In genomic region chr1:239387304-239388231, GRCh38 we compare ENCODE assay signal across 8 cellular contexts. TPM values are rescaled to one million over a fixed set of nuclear protein-coding genes. Genes with fewer than 3 reads are reported as not detected.
DNase-seq lines count a peak whose midpoint lies in the region; ATAC-seq and TF ChIP-seq lines count a peak whose summit lies in the region.

No MANE protein-coding gene starts in this region.

- peaks cover 0 to 10% (median 0%) of the 10 kb centered on the region in 5 donors for H3K36me3 Mint-ChIP-seq in naive thymus-derived CD4-positive, alpha-beta T cell

- peaks cover 0 to 5% (median 0%) of the 10 kb centered on the region in 11 donors for H3K9me3 Mint-ChIP-seq in naive thymus-derived CD4-positive, alpha-beta T cell

- no peak overlapping the region for H3K27ac Mint-ChIP-seq in naive thymus-derived CD4-positive, alpha-beta T cell

- H3K9me3 ChIP-seq in HUES6 (ENCODE audit: control insufficient read depth, insufficient read depth, low read depth, low read length) (no peaks in the 10 kb centered on the region), colonic mucosa (no peaks in the 10 kb centered on the region)
- no peaks in the 10 kb centered on the region for H3K9me3 ChIP-seq in naive thymus-derived CD4-positive, alpha-beta T cell (ENCODE audit: control insufficient read depth in 2 of 3, low read length in 3 of 3)

- no peak for DNase-seq in AG09309 (ENCODE audit: low read depth)
- peak; percentile 51 for DNase-seq in colonic mucosa
- DNase-seq in naive thymus-derived CD4-positive, alpha-beta T cell = no peak
- DNase-seq in LoVo (ENCODE audit: low spot score) = no peak
- no peak for DNase-seq in amniotic stem cell (lab: John Stamatoyannopoulos, UW)
- DNase-seq in C1 segment of cervical spinal cord (lab: John Stamatoyannopoulos, UW) = no peak

- H3K9ac ChIP-seq in HUES6 (ENCODE audit: low read length) (peak overlapping the region; percentile 13), colonic mucosa (ENCODE audit: low read depth in 2 of 2, low read length in 2 of 2) (peak overlapping the region in 1 of 2 donors; percentile 67)

- peaks cover 62 to 86% (median 71%) of the 10 kb centered on the region in 5 donors for H3K27me3 Mint-ChIP-seq in naive thymus-derived CD4-positive, alpha-beta T cell

- POLR2A ChIA-PET in naive thymus-derived CD4-positive, alpha-beta T cell (lab: Charles Lee) = no interaction called here

- H3K27ac ChIP-seq in HUES6 (ENCODE audit: low read depth, low read length) = no peak overlapping the region
- H3K27ac ChIP-seq in colonic mucosa = peak overlapping the region; percentile 78
- H3K27ac ChIP-seq in naive thymus-derived CD4-positive, alpha-beta T cell (ENCODE audit: low read depth, low read length) = no peak overlapping the region

- H3K27me3 ChIP-seq in HUES6 (ENCODE audit: control insufficient read depth, insufficient read depth, low read length) (peaks cover 81% of the 10 kb centered on the region), colonic mucosa (no peaks in the 10 kb centered on the region)
- peaks cover 3 to 16% of the 10 kb centered on the region in 2 donors for H3K27me3 ChIP-seq in naive thymus-derived CD4-positive, alpha-beta T cell (ENCODE audit: control insufficient read depth in 2 of 2, insufficient read depth in 2 of 2, low read length in 2 of 2)

- H3K4me1 Mint-ChIP-seq in naive thymus-derived CD4-positive, alpha-beta T cell = peaks cover 20 to 38% (median 30%) of the 10 kb centered on the region in 7 donors

- H3K4me3 ChIP-seq in AG09309 (ENCODE audit: control insufficient read depth, low read depth, low read length) (peak overlapping the region; percentile 61), HUES6 (ENCODE audit: low read depth, low read length) (peak overlapping the region; percentile 66), colonic mucosa (peak overlapping the region; percentile 71)
- H3K4me3 ChIP-seq in naive thymus-derived CD4-positive, alpha-beta T cell (ENCODE audit: low read length) = peak overlapping the region; percentile 20

- no peak for TF ChIP-seq CTCF in AG09309 (IDR thresholded peaks at IDR 0.05; ENCODE audit: control insufficient read depth, insufficient read depth, low read depth, low read length, missing control alignments)
- no peak for TF ChIP-seq CTCF in colonic mucosa (IDR thresholded peaks at IDR 0.05)

- H3K36me3 ChIP-seq in HUES6 (ENCODE audit: control insufficient read depth, insufficient read depth, low read length) (no peaks in the 10 kb centered on the region), colonic mucosa (no peaks in the 10 kb centered on the region)
- H3K36me3 ChIP-seq in naive thymus-derived CD4-positive, alpha-beta T cell (ENCODE audit: control insufficient read depth in 2 of 3, insufficient read depth in 3 of 3, low read length in 3 of 3) = no peaks in the 10 kb centered on the region

- CTCF ChIA-PET in naive thymus-derived CD4-positive, alpha-beta T cell (lab: Charles Lee) = no interaction called here

- no peak for ATAC-seq in naive thymus-derived CD4-positive, alpha-beta T cell
- no peak for ATAC-seq in GM18517 (IDR thresholded peaks at IDR 0.05; ENCODE audit: unreplicated experiment)

- peak overlapping the region; percentile 49 to 96 (median 78) for H3K4me3 Mint-ChIP-seq in naive thymus-derived CD4-positive, alpha-beta T cell

- H3K4me1 ChIP-seq in HUES6 (ENCODE audit: control insufficient read depth, insufficient read depth, low read length) (peaks cover 15% of the 10 kb centered on the region), colonic mucosa (no peaks in the 10 kb centered on the region)
- no peaks in the 10 kb centered on the region for H3K4me1 ChIP-seq in naive thymus-derived CD4-positive, alpha-beta T cell (ENCODE audit: control insufficient read depth in 2 of 2, insufficient read depth in 2 of 2, low read length in 2 of 2)

- intact Hi-C loops in colonic mucosa (cut with DNase I) = no loop called here
- intact Hi-C loops in naive thymus-derived CD4-positive, alpha-beta T cell (cut with micrococcal nuclease) = no loop called here

RNA-seq across cellular contexts. Expression of gene CHRM3, which starts 1.2 kb away (rescaled TPM):
- 10 to 100 TPM; 11.6 to 17.0 TPM for total RNA-seq in colonic mucosa
- total RNA-seq in naive thymus-derived CD4-positive, alpha-beta T cell = under 1 TPM in 4 of 5 experiments, not detected in 1; 0.16 to 0.88 (median 0.20) TPM
- polyA plus RNA-seq in naive thymus-derived CD4-positive, alpha-beta T cell = under 1 TPM; 0.67 to 0.95 TPM

Comparison
In these comparisons a context has a peak if more than half of its experiments do, and no peak if none do; other contexts are left out.
1. H3K4me3 ChIP-seq: peak in every context shown above with its lines; median percentile 71 in colonic mucosa; 66 in HUES6; 61 in AG09309; 20 in naive thymus-derived CD4-positive, alpha-beta T cell.
2. RNA of gene CHRM3, which starts 1.2 kb away (total RNA-seq): 11.6 to 17.0 TPM in colonic mucosa; 0.16 to 0.88 TPM in naive thymus-derived CD4-positive, alpha-beta T cell; every median in the first group is over 4 times any median in the second.